ENCODE assay signal across 18 cellular contexts in the genomic region with DNA sequence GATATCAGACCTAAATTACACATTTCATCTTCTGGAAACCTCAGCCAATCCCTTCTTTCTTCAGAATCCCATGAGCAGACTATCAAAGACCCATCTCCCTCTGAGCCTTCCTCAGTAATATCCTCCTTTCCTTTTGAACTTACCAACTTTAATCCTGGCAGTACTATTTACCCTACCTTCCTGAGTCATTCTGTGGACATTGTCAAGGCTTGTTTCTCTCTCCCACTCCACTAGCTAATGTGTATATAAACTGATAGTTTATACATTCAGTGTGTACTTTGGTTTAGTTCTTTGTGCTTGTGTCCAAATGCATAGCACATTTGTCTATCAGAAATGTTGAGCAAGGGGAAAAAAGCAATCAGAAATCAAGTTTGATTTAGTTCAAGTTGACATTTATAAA.
DNase-seq lines count a peak whose midpoint lies in the region; ATAC-seq, FAIRE-seq and TF ChIP-seq lines count a peak whose summit lies in the region.
"Had no signal": no experiment of that assay in that cellular context is flagged by ENCODE, and none has a peak within 500 bp of the region (broad histone marks: within the 10 kb centered on the region; RNA-seq: fewer than 3 reads in every experiment).

No MANE protein-coding gene starts in this region.

- TF ChIP-seq POLR2A in HepG2 (IDR thresholded peaks at IDR 0.05; ENCODE audit: insufficient read depth in 1 of 2, low read depth in 2 of 2, low read length in 2 of 2) (no peak), right lobe of liver (IDR thresholded peaks at IDR 0.05) (no peak), Peyer's patch (IDR thresholded peaks at IDR 0.05) (no peak)

- BruUV-seq in HepG2 (replicated peaks; lab: Mats Ljungman, UMichigan), result no TSS peak

- in situ Hi-C loops in HepG2 (cut with HindIII; ENCODE audit: extremely low pct_ligation_motif_present, low pct_unique_long_range_greater_than_20kb), result no loop called here

- no peaks in the 10 kb centered on the region for H4K20me1 ChIP-seq in HepG2 (ENCODE audit: insufficient read depth, low read length)
- no peaks in the 10 kb centered on the region for H4K20me1 ChIP-seq in fibroblast of lung (ENCODE audit: control insufficient read depth, extremely low read depth, insufficient read depth, low read length)

- H3K4me2 ChIP-seq in HepG2 (ENCODE audit: low read depth, low read length) (no peak overlapping the region), fibroblast of lung (ENCODE audit: extremely low read depth, insufficient read depth, low read length) (no peak overlapping the region)

- H3K36me3 ChIP-seq in HepG2 (replicated peaks in 1 of 2; ENCODE audit: control insufficient read depth in 1 of 2, insufficient read depth in 2 of 2, low read length in 2 of 2) (no peaks in the 10 kb centered on the region), right lobe of liver (no peaks in the 10 kb centered on the region), fibroblast of lung (ENCODE audit: control insufficient read depth, insufficient read depth, low read length) (no peaks in the 10 kb centered on the region), Peyer's patch (no peaks in the 10 kb centered on the region)

- H3K9ac ChIP-seq in HepG2 (ENCODE audit: insufficient read depth, low read depth, low read length) (no peak overlapping the region), fibroblast of lung (ENCODE audit: insufficient read depth, low read length) (no peak overlapping the region)

- FAIRE-seq in HepG2 (lab: Jason Lieb, UNC), result no peak
- FAIRE-seq: G401.6, GM12891 had no signal

- no peak for TF ChIP-seq RAD21 in HepG2 (CRISPR knock-in tag; IDR thresholded peaks at IDR 0.05)

- TF ChIP-seq CTCF in HepG2 (CRISPR knock-in tag; IDR thresholded peaks at IDR 0.05) (no peak), right lobe of liver (IDR thresholded peaks at IDR 0.05) (no peak), fibroblast of lung (conservative IDR thresholded peaks at IDR 0.05 in 1 of 2, IDR thresholded peaks at IDR 0.05 in 1 of 2; ENCODE audit: low read depth in 1 of 2, low read length in 2 of 2) (no peak), Peyer's patch (IDR thresholded peaks at IDR 0.05) (no peak)

- no peak overlapping the region for H3K27ac ChIP-seq in HepG2 (ENCODE audit: extremely low read length, insufficient read depth, low read length)
- no peak overlapping the region for H3K27ac ChIP-seq in right lobe of liver
- H3K27ac ChIP-seq in fibroblast of lung (ENCODE audit: insufficient read depth, low read length), result no peak overlapping the region
- no peak overlapping the region for H3K27ac ChIP-seq in Peyer's patch
- H3K27ac ChIP-seq: SK-N-MC had no signal

- H3K27me3 ChIP-seq in HepG2 (ENCODE audit: control insufficient read depth in 1 of 2, insufficient read depth in 2 of 2, low read length in 2 of 2) (no peaks in the 10 kb centered on the region), right lobe of liver (no peaks in the 10 kb centered on the region), fibroblast of lung (ENCODE audit: control insufficient read depth, insufficient read depth, low read length) (no peaks in the 10 kb centered on the region), Peyer's patch (no peaks in the 10 kb centered on the region)

- ATAC-seq in HepG2 (no peak; the same call in 2 of the 3 replicates), right lobe of liver (no peak), GM19324 (IDR thresholded peaks at IDR 0.05; ENCODE audit: low FRiP score, unreplicated experiment) (no peak)
- ATAC-seq: T-cell had no signal

- TF ChIP-seq EP300 in HepG2 (IDR thresholded peaks at IDR 0.05; ENCODE audit: low read depth in 2 of 2, low read length in 2 of 2), result no peak
- TF ChIP-seq EP300 in HepG2 (CRISPR knock-in tag; IDR thresholded peaks at IDR 0.05; ENCODE audit: borderline replicate concordance), result no peak

- H3K79me2 ChIP-seq in HepG2 (ENCODE audit: insufficient read depth, low read length) (no peaks in the 10 kb centered on the region), fibroblast of lung (ENCODE audit: control insufficient read depth, insufficient read depth, low read length) (no peaks in the 10 kb centered on the region)

- H3K4me1 ChIP-seq in HepG2 (ENCODE audit: insufficient read depth, low read length), result no peaks in the 10 kb centered on the region
- no peaks in the 10 kb centered on the region for H3K4me1 ChIP-seq in right lobe of liver
- no peaks in the 10 kb centered on the region for H3K4me1 ChIP-seq in fibroblast of lung (ENCODE audit: control insufficient read depth, extremely low read depth, insufficient read depth, low read length)
- H3K4me1 ChIP-seq in Peyer's patch, result no peaks in the 10 kb centered on the region
- H3K4me1 ChIP-seq: Caco-2 had no signal

- POLR2A ChIA-PET in HepG2 (lab: Yijun Ruan, JAX), result no interaction called here

- H3K9me3 ChIP-seq in HepG2 (ENCODE audit: low read length), result no peaks in the 10 kb centered on the region; the same call in 1 of the 2 replicates
- H3K9me3 ChIP-seq in right lobe of liver, result no peaks in the 10 kb centered on the region
- no peaks in the 10 kb centered on the region for H3K9me3 ChIP-seq in fibroblast of lung (ENCODE audit: control insufficient read depth, insufficient read depth, low read depth, low read length)
- no peaks in the 10 kb centered on the region for H3K9me3 ChIP-seq in Peyer's patch
- H3K9me3 ChIP-seq: Caco-2 had no signal

- CTCF ChIA-PET in HepG2 (lab: Yijun Ruan, JAX; ENCODE audit: low intra/inter-chr PET ratio, low total read pairs), result no interaction called here

- H3K4me3 ChIP-seq in HepG2 (replicated peaks in 1 of 3; ENCODE audit: insufficient read depth in 1 of 3, low read depth in 2 of 3, low read length in 3 of 3) (no peak overlapping the region), right lobe of liver (no peak overlapping the region), fibroblast of lung (replicated peaks in 1 of 4; ENCODE audit: control extremely low read depth in 1 of 4, insufficient read depth in 1 of 4, low read depth in 3 of 4, low read length in 4 of 4) (no peak overlapping the region), Peyer's patch (no peak overlapping the region)
- H3K4me3 ChIP-seq: SK-N-MC had no signal

- H2AFZ ChIP-seq in HepG2 (ENCODE audit: low read length) (no peak overlapping the region), fibroblast of lung (ENCODE audit: low read length) (no peak overlapping the region)

- peak; percentile 15 for DNase-seq in HepG2 (ENCODE audit: low spot score)
- no peak for DNase-seq in right lobe of liver
- peak; percentile 36 for DNase-seq in NCI-H748 treated with DMSO at 0.1 percent for 48 hours (lab: John Stamatoyannopoulos, UW)
- DNase-seq in fibroblast of lung (ENCODE audit: low read depth in 2 of 2), result peak; percentile 9 to 44
- no peak for DNase-seq in dedifferentiated amniotic fluid mesenchymal stem cell (ENCODE audit: extremely low spot score)
- DNase-seq in Peyer's patch, result no peak
- no peak for DNase-seq in Kasumi-1 (lab: John Stamatoyannopoulos, UW)
- DNase-seq: Caco-2, DMS79 treated with DMSO at 0.1 percent for 48 hours, GOT3, NCI-H1436 treated with DMSO at 0.1 percent for 48 hours, NCI-H2081, NCI-H526, T-cell had no signal

- intact Hi-C loops in HepG2 (cut with micrococcal nuclease; ENCODE audit: unreplicated experiment), result no loop called here
- intact Hi-C loops in right lobe of liver (cut with DNase I), result no loop called here

TF ChIP-seq in HepG2, 621 proteins besides CTCF, POLR2A, EP300 and RAD21 (continues in another document):
- TF ChIP-seq ZNF567 (CRISPR knock-in tag; IDR thresholded peaks at IDR 0.05; ENCODE audit: borderline replicate concordance), result no peak
- TF ChIP-seq AKAP8 (CRISPR knock-in tag; IDR thresholded peaks at IDR 0.05), result no peak
- TF ChIP-seq, protein P1, sequence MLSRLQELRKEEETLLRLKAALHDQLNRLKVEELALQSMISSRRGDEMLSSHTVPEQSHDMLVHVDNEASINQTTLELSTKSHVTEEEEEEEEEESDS (CRISPR knock-in tag; IDR thresholded peaks at IDR 0.05; ENCODE audit: borderline replicate concordance), result no peak
- TF ChIP-seq HNRNPUL1 (IDR thresholded peaks at IDR 0.05; ENCODE audit: low read depth, low read length), result no peak
- no peak for TF ChIP-seq ZNF709 (CRISPR knock-in tag; IDR thresholded peaks at IDR 0.05)
- TF ChIP-seq BRCA1 (CRISPR knock-in tag; IDR thresholded peaks at IDR 0.05), result no peak
- TF ChIP-seq, protein P2, sequence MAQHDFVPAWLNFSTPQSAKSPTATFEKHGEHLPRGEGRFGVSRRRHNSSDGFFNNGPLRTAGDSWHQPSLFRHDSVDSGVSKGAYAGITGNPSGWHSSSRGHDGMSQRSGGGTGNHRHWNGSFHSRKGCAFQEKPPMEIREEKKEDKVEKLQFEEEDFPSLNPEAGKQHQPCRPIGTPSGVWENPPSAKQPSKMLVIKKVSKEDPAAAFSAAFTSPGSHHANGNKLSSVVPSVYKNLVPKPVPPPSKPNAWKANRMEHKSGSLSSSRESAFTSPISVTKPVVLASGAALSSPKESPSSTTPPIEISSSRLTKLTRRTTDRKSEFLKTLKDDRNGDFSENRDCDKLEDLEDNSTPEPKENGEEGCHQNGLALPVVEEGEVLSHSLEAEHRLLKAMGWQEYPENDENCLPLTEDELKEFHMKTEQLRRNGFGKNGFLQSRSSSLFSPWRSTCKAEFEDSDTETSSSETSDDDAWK (CRISPR knock-in tag; IDR thresholded peaks at IDR 0.05), result no peak
- no peak for TF ChIP-seq ZFP41 (CRISPR knock-in tag; IDR thresholded peaks at IDR 0.05; ENCODE audit: borderline replicate concordance)
- TF ChIP-seq, protein P3, sequence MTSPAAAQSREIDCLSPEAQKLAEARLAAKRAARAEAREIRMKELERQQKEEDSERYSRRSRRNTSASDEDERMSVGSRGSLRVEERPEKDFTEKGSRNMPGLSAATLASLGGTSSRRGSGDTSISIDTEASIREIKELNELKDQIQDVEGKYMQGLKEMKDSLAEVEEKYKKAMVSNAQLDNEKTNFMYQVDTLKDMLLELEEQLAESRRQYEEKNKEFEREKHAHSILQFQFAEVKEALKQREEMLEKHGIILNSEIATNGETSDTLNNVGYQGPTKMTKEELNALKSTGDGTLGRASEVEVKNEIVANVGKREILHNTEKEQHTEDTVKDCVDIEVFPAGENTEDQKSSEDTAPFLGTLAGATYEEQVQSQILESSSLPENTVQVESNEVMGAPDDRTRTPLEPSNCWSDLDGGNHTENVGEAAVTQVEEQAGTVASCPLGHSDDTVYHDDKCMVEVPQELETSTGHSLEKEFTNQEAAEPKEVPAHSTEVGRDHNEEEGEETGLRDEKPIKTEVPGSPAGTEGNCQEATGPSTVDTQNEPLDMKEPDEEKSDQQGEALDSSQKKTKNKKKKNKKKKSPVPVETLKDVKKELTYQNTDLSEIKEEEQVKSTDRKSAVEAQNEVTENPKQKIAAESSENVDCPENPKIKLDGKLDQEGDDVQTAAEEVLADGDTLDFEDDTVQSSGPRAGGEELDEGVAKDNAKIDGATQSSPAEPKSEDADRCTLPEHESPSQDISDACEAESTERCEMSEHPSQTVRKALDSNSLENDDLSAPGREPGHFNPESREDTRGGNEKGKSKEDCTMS (CRISPR knock-in tag; conservative IDR thresholded peaks at IDR 0.05), result no peak
- TF ChIP-seq NPAS2 (CRISPR knock-in tag; IDR thresholded peaks at IDR 0.05; ENCODE audit: borderline replicate concordance), result no peak
- no peak for TF ChIP-seq FOXP1 (IDR thresholded peaks at IDR 0.05)
- TF ChIP-seq FOXP1 (CRISPR knock-in tag; IDR thresholded peaks at IDR 0.05), result no peak
- TF ChIP-seq POGZ (CRISPR knock-in tag; IDR thresholded peaks at IDR 0.05), result no peak
- TF ChIP-seq ZNF446 (CRISPR knock-in tag; IDR thresholded peaks at IDR 0.05), result no peak

Comparison
In these comparisons a context has a peak if more than half of its experiments do, and no peak if none do; other contexts are left out.
1. DNase-seq: peak in HepG2 (single experiment), NCI-H748 treated with DMSO at 0.1 percent for 48 hours (single experiment) and fibroblast of lung (2 of 2); none in right lobe of liver (0 of 3), dedifferentiated amniotic fluid mesenchymal stem cell (single experiment), Peyer's patch (0 of 3) and Kasumi-1 (0 of 2).